In genomic region chr17:60557805-60558204, GRCh38 we compare ENCODE assay signal across 26 cellular contexts. TPM values are rescaled to one million over a fixed set of nuclear protein-coding genes. Genes with fewer than 3 reads are reported as not detected.
DNase-seq lines count a peak whose midpoint lies in the region; ATAC-seq, FAIRE-seq and TF ChIP-seq lines count a peak whose summit lies in the region.
"Had no signal": no experiment of that assay in that cellular context is flagged by ENCODE, and none has a peak within 500 bp of the region (broad histone marks: within the 10 kb centered on the region; RNA-seq: fewer than 3 reads in every experiment).

No MANE protein-coding gene starts in this region.

- intact Hi-C loops in HepG2 (cut with micrococcal nuclease; ENCODE audit: unreplicated experiment) = no loop called here
- intact Hi-C loops in right lobe of liver (cut with DNase I) = no loop called here
- intact Hi-C loops in mammary epithelial cell (cut with micrococcal nuclease) = no loop called here
- intact Hi-C loops in transverse colon (cut with DNase I; ENCODE audit: low total_unique reads) = no loop called here

- CTCF ChIA-PET in HepG2 (lab: Yijun Ruan, JAX; ENCODE audit: low intra/inter-chr PET ratio, low total read pairs) (no interaction called here), mammary epithelial cell (lab: Charles Lee; ENCODE audit: low non-redundant PET) (no interaction called here)

- H3K4me2 ChIP-seq in HepG2 (ENCODE audit: low read depth, low read length) (no peak overlapping the region), mammary epithelial cell (ENCODE audit: insufficient read depth, low read depth, low read length) (no peak overlapping the region)

- POLR2A ChIA-PET in HepG2 (lab: Yijun Ruan, JAX) = interaction anchor here (2.0 to 4.9 kb wide), 3 partner anchors 11 to 42 kb away, joined by 6 to 42 read pairs (median 38); partner anchors contain the start of genes APPBP2 and PPM1D

- H2AFZ ChIP-seq in HepG2 (ENCODE audit: low read length) (no peak overlapping the region), mammary epithelial cell (ENCODE audit: low read depth, low read length) (no peak overlapping the region)

- H4K20me1 ChIP-seq in HepG2 (ENCODE audit: insufficient read depth, low read length) (no peaks in the 10 kb centered on the region), mammary epithelial cell (ENCODE audit: insufficient read depth, low read length) (no peaks in the 10 kb centered on the region)

- dilution Hi-C loops in mammary epithelial cell (cut with HindIII; ENCODE audit: low sequenced_read_pairs) = no loop called here

- 0 out of 4 replicates have a peak, but pooled peaks of 1 of the 2 experiments have one; percentile 1 for TF ChIP-seq EP300 in HepG2 (IDR thresholded peaks at IDR 0.05; ENCODE audit: low read depth in 2 of 2, low read length in 2 of 2)
- TF ChIP-seq EP300 in HepG2 (CRISPR knock-in tag; IDR thresholded peaks at IDR 0.05; ENCODE audit: borderline replicate concordance) = no peak
- TF ChIP-seq EP300 in transverse colon (IDR thresholded peaks at IDR 0.05; ENCODE audit: low read depth) = no peak

- ATAC-seq in HepG2 = no peak
- ATAC-seq in right lobe of liver = no peak
- ATAC-seq in HG03520 (IDR thresholded peaks at IDR 0.05; ENCODE audit: unreplicated experiment) = no peak
- ATAC-seq: activated naive CD4-positive, alpha-beta T cell treated with anti-CD3 and anti-CD28 coated beads, Interleukin-2, amount 50 U/mL, for 72 hours; gastroesophageal sphincter; left cardiac atrium had no signal

- no peak overlapping the region for H3K4me3 ChIP-seq in HepG2 (replicated peaks in 1 of 3; ENCODE audit: insufficient read depth in 1 of 3, low read depth in 2 of 3, low read length in 3 of 3)
- H3K4me3 ChIP-seq in right lobe of liver = no peak overlapping the region
- no peak overlapping the region for H3K4me3 ChIP-seq in NB4 (ENCODE audit: low read depth, low read length)
- no peak overlapping the region for H3K4me3 ChIP-seq in mammary epithelial cell (replicated peaks in 1 of 3; ENCODE audit: insufficient read depth in 1 of 3, low read depth in 2 of 3, low read length in 3 of 3)
- no peak overlapping the region for H3K4me3 ChIP-seq in transverse colon
- H3K4me3 ChIP-seq: gastroesophageal sphincter, SJCRH30 had no signal

- TF ChIP-seq POLR2A in HepG2 (IDR thresholded peaks at IDR 0.05; ENCODE audit: insufficient read depth in 1 of 2, low read depth in 2 of 2, low read length in 2 of 2) (no peak), right lobe of liver (IDR thresholded peaks at IDR 0.05) (no peak), NB4 (IDR thresholded peaks at IDR 0.05; ENCODE audit: extremely low read depth, insufficient read length) (no peak), transverse colon (IDR thresholded peaks at IDR 0.05) (no peak)

- H3K79me2 ChIP-seq in HepG2 (ENCODE audit: insufficient read depth, low read length) = no peaks in the 10 kb centered on the region
- no peaks in the 10 kb centered on the region for H3K79me2 ChIP-seq in mammary epithelial cell (ENCODE audit: insufficient read depth, low read length)

- 39% methylated on average over 2 of the region's 2 CpGs for WGBS in HepG2 (ENCODE audit: low lambda C conversion rate)
- 32% methylated on average over 2 of the region's 2 CpGs for WGBS in right lobe of liver (ENCODE audit: insufficient coverage, low coverage, low lambda C conversion rate, missing lambda C conversion rate)
- 43% methylated on average over 1 of the region's 2 CpGs for WGBS in mammary epithelial cell (ENCODE audit: low coverage, missing lambda C conversion rate)
- 83 to 100% methylated on average over 2 of the region's 2 CpGs for WGBS in transverse colon (ENCODE audit: low coverage in 1 of 2), 2 donors

- DNase-seq in HepG2 (ENCODE audit: low spot score) (peak; percentile 45), right lobe of liver (no peak), NB4 (ENCODE audit: low read depth) (peak; percentile 12), mammary epithelial cell (peak; percentile 27), urothelium cell line (ENCODE audit: low spot score) (no peak), transverse colon (no peak), A172 (ENCODE audit: low spot score) (no peak)
- DNase-seq: activated CD4-positive, alpha-beta T cell treated with anti-CD3 and anti-CD28 coated beads for 4 hours; activated effector memory CD4-positive, alpha-beta T cell treated with Interleukin-2 at 50 U/mL for 16 hours; amygdala; brain microvascular endothelial cell; left cardiac atrium; NCI-H1105 treated with DMSO at 0.1 percent for 48 hours; NCI-H1930; NCI-H226; NCI-H526 treated with DMSO at 0.1 percent for 48 hours; SJCRH30; stimulated activated CD4-positive, alpha-beta T cell treated with anti-CD3 and anti-CD28 coated beads, Interleukin-15, amount 100 ng/mL, for 24 hours; stimulated activated CD4-positive, alpha-beta T cell treated with anti-CD3 and anti-CD28 coated beads, Interleukin-4, amount 100 ng/mL, for 4 hours; SW 1271; trophoblast cell had no signal

- no peak for TF ChIP-seq RAD21 in HepG2 (CRISPR knock-in tag; IDR thresholded peaks at IDR 0.05)

- FAIRE-seq in HepG2 (lab: Jason Lieb, UNC) (no peak), urothelium cell line (lab: Jason Lieb, UNC) (peak; percentile 96)
- FAIRE-seq: endometrium, H54 had no signal

- BruUV-seq in HepG2 (replicated peaks; lab: Mats Ljungman, UMichigan) (no TSS peak), mammary epithelial cell (replicated peaks; lab: Mats Ljungman, UMichigan) (no TSS peak)

- TF ChIP-seq CTCF in HepG2 (CRISPR knock-in tag; IDR thresholded peaks at IDR 0.05) (no peak), right lobe of liver (IDR thresholded peaks at IDR 0.05) (no peak), NB4 (IDR thresholded peaks at IDR 0.05; ENCODE audit: low read depth, low read length) (no peak), mammary epithelial cell (conservative IDR thresholded peaks at IDR 0.05 in 1 of 2, IDR thresholded peaks at IDR 0.05 in 1 of 2; ENCODE audit: extremely low read depth in 1 of 2, insufficient read depth in 1 of 2, low read depth in 1 of 2, low read length in 2 of 2) (no peak), transverse colon (IDR thresholded peaks at IDR 0.05) (no peak)

- H3K27ac ChIP-seq in HepG2 (ENCODE audit: extremely low read length, insufficient read depth, low read length) (no peak overlapping the region), right lobe of liver (no peak overlapping the region), mammary epithelial cell (ENCODE audit: insufficient read depth, low read depth, low read length) (no peak overlapping the region), transverse colon (no peak overlapping the region)
- H3K27ac ChIP-seq: brain microvascular endothelial cell, gastroesophageal sphincter, SJCRH30 had no signal

- H3K4me1 ChIP-seq in HepG2 (ENCODE audit: insufficient read depth, low read length) (peaks cover 36% of the 10 kb centered on the region), right lobe of liver (peaks cover 0 to 8% (median 2%) of the 10 kb centered on the region in 4 donors), mammary epithelial cell (ENCODE audit: insufficient read depth, low read length) (no peaks in the 10 kb centered on the region), transverse colon (no peaks in the 10 kb centered on the region)
- H3K4me1 ChIP-seq: gastroesophageal sphincter had no signal

- in situ Hi-C loops in HepG2 (cut with HindIII; ENCODE audit: extremely low pct_ligation_motif_present, low pct_unique_long_range_greater_than_20kb) = no loop called here
- in situ Hi-C loops in mammary epithelial cell (cut with MboI; ENCODE audit: low sequenced_read_pairs in 2 of 2) = no loop called here
- in situ Hi-C loops in transverse colon (cut with MboI; ENCODE audit: low pct_ligation_motif_present in 1 of 4, low pct_unique_long_range_greater_than_20kb in 1 of 4, low sequenced_read_pairs in 3 of 4) = no loop called here

- H3K9me3 ChIP-seq in HepG2 (ENCODE audit: low read length) = peaks cover 17% of the 10 kb centered on the region; the same call in 1 of the 2 replicates
- no peaks in the 10 kb centered on the region for H3K9me3 ChIP-seq in right lobe of liver
- no peaks in the 10 kb centered on the region for H3K9me3 ChIP-seq in mammary epithelial cell (replicated peaks; ENCODE audit: insufficient read depth, low read length)
- no peaks in the 10 kb centered on the region for H3K9me3 ChIP-seq in transverse colon
- H3K9me3 ChIP-seq: SJCRH30 had no signal

- H3K9ac ChIP-seq in HepG2 (ENCODE audit: insufficient read depth, low read depth, low read length) = no peak overlapping the region
- H3K9ac ChIP-seq in mammary epithelial cell (ENCODE audit: insufficient read depth, low read length) = no peak overlapping the region

- H3K36me3 ChIP-seq in HepG2 (replicated peaks in 1 of 2; ENCODE audit: control insufficient read depth in 1 of 2, insufficient read depth in 2 of 2, low read length in 2 of 2) (no peaks in the 10 kb centered on the region), right lobe of liver (no peaks in the 10 kb centered on the region), mammary epithelial cell (ENCODE audit: insufficient read depth, low read length) (no peaks in the 10 kb centered on the region), transverse colon (no peaks in the 10 kb centered on the region)
- H3K36me3 ChIP-seq: brain microvascular endothelial cell, gastroesophageal sphincter, SJCRH30 had no signal

- H3K27me3 ChIP-seq in HepG2 (ENCODE audit: control insufficient read depth in 1 of 2, insufficient read depth in 2 of 2, low read length in 2 of 2) = no peaks in the 10 kb centered on the region; a peak in 1 of 5 replicates
- H3K27me3 ChIP-seq in right lobe of liver = no peaks in the 10 kb centered on the region
- no peaks in the 10 kb centered on the region for H3K27me3 ChIP-seq in mammary epithelial cell (ENCODE audit: insufficient read depth, low read length)
- H3K27me3 ChIP-seq in transverse colon = no peaks in the 10 kb centered on the region
- H3K27me3 ChIP-seq: brain microvascular endothelial cell, gastroesophageal sphincter, SJCRH30 had no signal

RNA-seq across cellular contexts. Expression of gene APPBP2, which starts 31.8 kb away (rescaled TPM):
- total RNA-seq in HepG2 (2016; rRNA removed; fragmentation: Illumina TruSeq; extraction: Trizol) (45.8 and 68.8 TPM in 2 replicates), right lobe of liver (10 to 100 TPM in 5 of 6 experiments, 1 to 10 TPM in 1; 8.7 to 19.3 (median 13.0) TPM), mammary epithelial cell (10 to 100 TPM; 31.2 to 38.1 TPM), transverse colon (10 to 100 TPM; 10.1 to 24.8 (median 18.4) TPM)
- total RNA-seq in HepG2 (2016; cell fraction: cytosol; rRNA removed; fragmentation: Illumina TruSeq; extraction: Trizol; ENCODE audit: low read depth) = 5.2 and 7.9 TPM in 2 replicates
- total RNA-seq in HepG2 (2016; cell fraction: insoluble cytoplasmic fraction; rRNA removed; fragmentation: Illumina TruSeq; extraction: Trizol) = 49.0 and 68.2 TPM in 2 replicates
- 9.3 and 10.9 TPM in 2 replicates for total RNA-seq in HepG2 (2016; cell fraction: membrane; rRNA removed; fragmentation: Illumina TruSeq; extraction: Trizol)
- 23.2 and 23.8 TPM in 2 replicates for total RNA-seq in HepG2 (2016; cell fraction: nucleus; rRNA removed; fragmentation: Illumina TruSeq; extraction: Trizol)
- polyA plus RNA-seq in HepG2 (2011; rRNA removed) (15.9 and 17.5 TPM in 2 replicates), mammary epithelial cell (9.4 TPM)
- 5.6 and 9.8 TPM in 2 replicates for polyA plus RNA-seq in HepG2 (2011; cell fraction: cytosol; rRNA removed)
- 7.9 and 10.8 TPM in 2 replicates for polyA plus RNA-seq in HepG2 (2011; cell fraction: nucleus; rRNA removed)
- 19.1 and 29.9 TPM in 2 replicates for polyA plus RNA-seq in HepG2 (2012)
- 0.89 and 1.1 TPM in 2 replicates for polyA plus RNA-seq in HepG2 (2016; cell fraction: cytosol; fragmentation: Illumina TruSeq; extraction: Trizol; ENCODE audit: low read depth)
- polyA plus RNA-seq in HepG2 (2016; cell fraction: insoluble cytoplasmic fraction; fragmentation: Illumina TruSeq; extraction: Trizol; ENCODE audit: low read depth) = 30.1 and 36.8 TPM in 2 replicates
- 2.9 and 3.3 TPM in 2 replicates for polyA plus RNA-seq in HepG2 (2016; cell fraction: membrane; fragmentation: Illumina TruSeq; extraction: Trizol; ENCODE audit: low read depth)
- polyA plus RNA-seq in HepG2 (2016; cell fraction: nucleus; fragmentation: Illumina TruSeq; extraction: Trizol; ENCODE audit: insufficient read depth, low read depth) = 22.3 and 23.3 TPM in 2 replicates
- polyA minus RNA-seq in HepG2 (2011; rRNA and poly(A)+ RNA removed; ENCODE audit: low replicate concordance) = 18.9 and 33.5 TPM in 2 replicates
- polyA minus RNA-seq in HepG2 (2011; cell fraction: cytosol; rRNA and poly(A)+ RNA removed) = 26.9 and 27.8 TPM in 2 replicates
- 31.4 and 41.6 TPM in 2 replicates for polyA minus RNA-seq in HepG2 (2011; cell fraction: nucleus; rRNA and poly(A)+ RNA removed)
- polyA minus RNA-seq in mammary epithelial cell = 25.2 TPM
- total RNA-seq in A172 (2014; rRNA removed; shearing (Covaris generic)) = 36.7 and 42.4 TPM in 2 replicates

RNA-seq across cellular contexts. Expression of gene PPM1D, which starts 42.2 kb away (rescaled TPM):
- total RNA-seq in HepG2 (2016; rRNA removed; fragmentation: Illumina TruSeq; extraction: Trizol) = 26.2 and 32.3 TPM in 2 replicates
- 24.3 and 34.3 TPM in 2 replicates for total RNA-seq in HepG2 (2016; cell fraction: cytosol; rRNA removed; fragmentation: Illumina TruSeq; extraction: Trizol; ENCODE audit: low read depth)
- total RNA-seq in HepG2 (2016; cell fraction: insoluble cytoplasmic fraction; rRNA removed; fragmentation: Illumina TruSeq; extraction: Trizol) = 26.8 and 33.7 TPM in 2 replicates
- 16.7 and 17.3 TPM in 2 replicates for total RNA-seq in HepG2 (2016; cell fraction: membrane; rRNA removed; fragmentation: Illumina TruSeq; extraction: Trizol)
- 18.8 and 22.5 TPM in 2 replicates for total RNA-seq in HepG2 (2016; cell fraction: nucleus; rRNA removed; fragmentation: Illumina TruSeq; extraction: Trizol)
- polyA plus RNA-seq in HepG2 (2011; rRNA removed) = 7.3 and 8.0 TPM in 2 replicates
- 5.0 and 7.2 TPM in 2 replicates for polyA plus RNA-seq in HepG2 (2011; cell fraction: cytosol; rRNA removed)
- polyA plus RNA-seq in HepG2 (2011; cell fraction: nucleus; rRNA removed) = 3.7 and 4.9 TPM in 2 replicates
- 11.2 and 12.0 TPM in 2 replicates for polyA plus RNA-seq in HepG2 (2012)
- 2.3 and 2.4 TPM in 2 replicates for polyA plus RNA-seq in HepG2 (2016; cell fraction: cytosol; fragmentation: Illumina TruSeq; extraction: Trizol; ENCODE audit: low read depth)
- 39.7 and 39.9 TPM in 2 replicates for polyA plus RNA-seq in HepG2 (2016; cell fraction: insoluble cytoplasmic fraction; fragmentation: Illumina TruSeq; extraction: Trizol; ENCODE audit: low read depth)
- polyA plus RNA-seq in HepG2 (2016; cell fraction: membrane; fragmentation: Illumina TruSeq; extraction: Trizol; ENCODE audit: low read depth) = 7.4 and 8.2 TPM in 2 replicates
- 26.4 and 26.9 TPM in 2 replicates for polyA plus RNA-seq in HepG2 (2016; cell fraction: nucleus; fragmentation: Illumina TruSeq; extraction: Trizol; ENCODE audit: insufficient read depth, low read depth)
- 11.5 and 16.5 TPM in 2 replicates for polyA minus RNA-seq in HepG2 (2011; rRNA and poly(A)+ RNA removed; ENCODE audit: low replicate concordance)
- polyA minus RNA-seq in HepG2 (2011; cell fraction: cytosol; rRNA and poly(A)+ RNA removed) = 6.4 and 7.6 TPM in 2 replicates
- polyA minus RNA-seq in HepG2 (2011; cell fraction: nucleus; rRNA and poly(A)+ RNA removed) = 9.3 and 11.1 TPM in 2 replicates
- 1 to 10 TPM; 4.9 to 5.6 (median 5.4) TPM for total RNA-seq in right lobe of liver
- 1 to 10 TPM; 9.3 to 9.5 TPM for total RNA-seq in mammary epithelial cell
- polyA plus RNA-seq in mammary epithelial cell = 4.6 TPM
- 9.8 TPM for polyA minus RNA-seq in mammary epithelial cell
- 10 to 100 TPM in 3 of 4 donors, 1 to 10 TPM in 1; 4.6 to 25.8 (median 16.0) TPM for total RNA-seq in transverse colon
- total RNA-seq in A172 (2014; rRNA removed; shearing (Covaris generic)) = 15.7 and 19.6 TPM in 2 replicates

Comparison
In these comparisons a context has a peak if more than half of its experiments do, and no peak if none do; other contexts are left out.
1. DNase-seq: peak in HepG2 (single experiment), NB4 (single experiment) and mammary epithelial cell (single experiment); none in right lobe of liver (0 of 3), urothelium cell line (single experiment), transverse colon (single experiment) and A172 (single experiment).